In genomic region chr17:2400474-2400866, GRCh38 we compare ENCODE assay signal across 8 cellular contexts. TPM values are rescaled to one million over a fixed set of nuclear protein-coding genes. Genes with fewer than 3 reads are reported as not detected.
DNase-seq lines count a peak whose midpoint lies in the region; ATAC-seq, FAIRE-seq and TF ChIP-seq lines count a peak whose summit lies in the region.

No MANE protein-coding gene starts in this region.

- no peak overlapping the region for H2AFZ ChIP-seq in HepG2 (ENCODE audit: low read length)

- no peak for TF ChIP-seq RAD21 in HepG2 (CRISPR knock-in tag; IDR thresholded peaks at IDR 0.05)

- peaks cover 21% of the 10 kb centered on the region for H4K20me1 ChIP-seq in HepG2 (ENCODE audit: insufficient read depth, low read length)

- TF ChIP-seq EP300 in HepG2 (IDR thresholded peaks at IDR 0.05; ENCODE audit: low read depth in 2 of 2, low read length in 2 of 2) (no peak), HepG2 (CRISPR knock-in tag; IDR thresholded peaks at IDR 0.05; ENCODE audit: borderline replicate concordance) (no peak)

- H3K79me2 ChIP-seq in HepG2 (ENCODE audit: insufficient read depth, low read length) = peaks cover 28% of the 10 kb centered on the region

- POLR2A ChIA-PET in HepG2 (lab: Yijun Ruan, JAX) = interaction anchor here (2.6 to 3.0 kb wide), 2 partner anchors 17 to 111 kb away, joined by 6 to 19 read pairs; partner anchors contain the start of gene METTL16

- in situ Hi-C loops in KBM-7 (cut with MboI; ENCODE audit: low pct_unique_long_range_greater_than_20kb, low sequenced_read_pairs) (no loop called here), HepG2 (cut with HindIII; ENCODE audit: extremely low pct_ligation_motif_present, low pct_unique_long_range_greater_than_20kb) (no loop called here)

- no peaks in the 10 kb centered on the region; a peak in 2 of 5 replicates for H3K27me3 ChIP-seq in HepG2 (ENCODE audit: control insufficient read depth in 1 of 2, insufficient read depth in 2 of 2, low read length in 2 of 2)

- no peaks in the 10 kb centered on the region for H3K36me3 ChIP-seq in HepG2 (replicated peaks in 1 of 2; ENCODE audit: control insufficient read depth in 1 of 2, insufficient read depth in 2 of 2, low read length in 2 of 2)

- TSS peak; percentile 80 for BruUV-seq in HepG2 (replicated peaks; lab: Mats Ljungman, UMichigan)

- TF ChIP-seq CTCF in VCaP (conservative IDR thresholded peaks at IDR 0.05) (no peak), HepG2 (CRISPR knock-in tag; IDR thresholded peaks at IDR 0.05) (no peak)

- WGBS in HepG2 (ENCODE audit: low lambda C conversion rate) = 2% methylated on average over 25 of the region's 43 CpGs

- CTCF ChIA-PET in HepG2 (lab: Yijun Ruan, JAX; ENCODE audit: low intra/inter-chr PET ratio, low total read pairs) = no interaction called here

- no peaks in the 10 kb centered on the region for H3K9me3 ChIP-seq in HepG2 (ENCODE audit: low read length)

- H3K4me2 ChIP-seq in HepG2 (ENCODE audit: low read depth, low read length) = peak overlapping the region; percentile 69

- ATAC-seq in HepG2 (0 out of 3 replicates have a peak, but pooled peaks have one; percentile 0), GM21825 (IDR thresholded peaks at IDR 0.05; ENCODE audit: unreplicated experiment) (no peak), GM21423 (IDR thresholded peaks at IDR 0.05; ENCODE audit: unreplicated experiment) (no peak)

- TF ChIP-seq POLR2A in HepG2 (IDR thresholded peaks at IDR 0.05; ENCODE audit: insufficient read depth in 1 of 2, low read depth in 2 of 2, low read length in 2 of 2) = no peak

- peak overlapping the region; percentile 95 for H3K27ac ChIP-seq in VCaP
- H3K27ac ChIP-seq in caudate nucleus (ENCODE audit: low read depth, low read length) = peak overlapping the region; percentile 98
- peak overlapping the region; percentile 100 for H3K27ac ChIP-seq in HepG2 (ENCODE audit: extremely low read length, insufficient read depth, low read length)

- peaks cover 55% of the 10 kb centered on the region for H3K4me1 ChIP-seq in HepG2 (ENCODE audit: insufficient read depth, low read length)

- no peak for FAIRE-seq in HepG2 (lab: Jason Lieb, UNC)

- intact Hi-C loops in HepG2 (cut with micrococcal nuclease; ENCODE audit: unreplicated experiment) = loop anchor here (2.0 to 5.0 kb wide), 2 partner anchors 18 to 63 kb away; partner anchors contain the start of genes SGSM2 and TSR1

- H3K4me3 ChIP-seq in HepG2 (replicated peaks in 1 of 3; ENCODE audit: insufficient read depth in 1 of 3, low read depth in 2 of 3, low read length in 3 of 3) = peak overlapping the region; percentile 77 to 96 (median 87)

- peak overlapping the region; percentile 98 for H3K9ac ChIP-seq in HepG2 (ENCODE audit: insufficient read depth, low read depth, low read length)

- DNase-seq in COLO668 (lab: John Stamatoyannopoulos, UW; ENCODE audit: unreplicated experiment) = peak; percentile 55
- DNase-seq in KBM-7 = peak; percentile 56
- DNase-seq in caudate nucleus (lab: John Stamatoyannopoulos, UW) = peak in 26 of 61 donors; percentile 17 to 74 (median 44)
- peak; percentile 43 for DNase-seq in HepG2 (ENCODE audit: low spot score)
- DNase-seq in stimulated activated CD4-positive, alpha-beta T cell treated with anti-CD3 and anti-CD28 coated beads, TNF-alpha, amount 100 ng/mL, for 48 hours (ENCODE audit: low read depth in 3 of 3) = peak; percentile 36 to 51 (median 51)

TF ChIP-seq in HepG2, 621 proteins besides CTCF, POLR2A, EP300 and RAD21 (continues in another document):
- TF ChIP-seq SKIL (CRISPR knock-in tag; IDR thresholded peaks at IDR 0.05; ENCODE audit: borderline replicate concordance) (no peak), ZFP1 (CRISPR knock-in tag; IDR thresholded peaks at IDR 0.05) (no peak), EED (CRISPR knock-in tag; IDR thresholded peaks at IDR 0.05) (no peak; the same call in 1 of the 2 replicates), DR1 (CRISPR knock-in tag; IDR thresholded peaks at IDR 0.05) (no peak), MAFF (IDR thresholded peaks at IDR 0.05; ENCODE audit: low read depth, low read length) (no peak), ZNF18 (CRISPR knock-in tag; IDR thresholded peaks at IDR 0.05; ENCODE audit: insufficient replicate concordance) (no peak), MAZ (IDR thresholded peaks at IDR 0.05; ENCODE audit: borderline replicate concordance, low read depth, low read length) (no peak), MAZ (CRISPR knock-in tag; IDR thresholded peaks at IDR 0.05; ENCODE audit: low read depth) (no peak), PBX2 (CRISPR knock-in tag; IDR thresholded peaks at IDR 0.05) (no peak), ZNF138 (CRISPR knock-in tag; IDR thresholded peaks at IDR 0.05; ENCODE audit: low read depth) (no peak), ZBTB3 (CRISPR knock-in tag; IDR thresholded peaks at IDR 0.05; ENCODE audit: borderline replicate concordance, low read depth) (no peak), POGZ (CRISPR knock-in tag; IDR thresholded peaks at IDR 0.05) (no peak)

RNA-seq across cellular contexts. Expression of gene MNT, which starts 0.4 kb away (rescaled TPM):
- 2.3 and 3.5 TPM in 2 replicates for total RNA-seq in HepG2 (2016; rRNA removed; fragmentation: Illumina TruSeq; extraction: Trizol)
- 0.79 and 1.5 TPM in 2 replicates for total RNA-seq in HepG2 (2016; cell fraction: cytosol; rRNA removed; fragmentation: Illumina TruSeq; extraction: Trizol; ENCODE audit: low read depth)
- total RNA-seq in HepG2 (2016; cell fraction: insoluble cytoplasmic fraction; rRNA removed; fragmentation: Illumina TruSeq; extraction: Trizol) = 2.0 and 2.9 TPM in 2 replicates
- total RNA-seq in HepG2 (2016; cell fraction: membrane; rRNA removed; fragmentation: Illumina TruSeq; extraction: Trizol) = 2.3 and 2.4 TPM in 2 replicates
- total RNA-seq in HepG2 (2016; cell fraction: nucleus; rRNA removed; fragmentation: Illumina TruSeq; extraction: Trizol) = 3.0 and 3.9 TPM in 2 replicates
- 1.8 and 2.1 TPM in 2 replicates for polyA plus RNA-seq in HepG2 (2011; rRNA removed)
- polyA plus RNA-seq in HepG2 (2011; cell fraction: cytosol; rRNA removed) = 0.86 and 0.92 TPM in 2 replicates
- polyA plus RNA-seq in HepG2 (2011; cell fraction: nucleus; rRNA removed) = 13.6 and 19.3 TPM in 2 replicates
- polyA plus RNA-seq in HepG2 (2012) = 6.6 and 7.5 TPM in 2 replicates
- polyA plus RNA-seq in HepG2 (2016; cell fraction: cytosol; fragmentation: Illumina TruSeq; extraction: Trizol; ENCODE audit: low read depth) = 0.35 and 0.63 TPM in 2 replicates
- 3.1 and 5.6 TPM in 2 replicates for polyA plus RNA-seq in HepG2 (2016; cell fraction: insoluble cytoplasmic fraction; fragmentation: Illumina TruSeq; extraction: Trizol; ENCODE audit: low read depth)
- polyA plus RNA-seq in HepG2 (2016; cell fraction: membrane; fragmentation: Illumina TruSeq; extraction: Trizol; ENCODE audit: low read depth) = 1.4 and 1.6 TPM in 2 replicates
- polyA plus RNA-seq in HepG2 (2016; cell fraction: nucleus; fragmentation: Illumina TruSeq; extraction: Trizol; ENCODE audit: insufficient read depth, low read depth) = 14.3 and 17.8 TPM in 2 replicates
- polyA minus RNA-seq in HepG2 (2011; rRNA and poly(A)+ RNA removed; ENCODE audit: low replicate concordance) = 4.3 and 8.2 TPM in 2 replicates
- polyA minus RNA-seq in HepG2 (2011; cell fraction: cytosol; rRNA and poly(A)+ RNA removed) = 3.1 and 3.8 TPM in 2 replicates
- polyA minus RNA-seq in HepG2 (2011; cell fraction: nucleus; rRNA and poly(A)+ RNA removed) = 8.1 and 8.8 TPM in 2 replicates
